ENCODE assay signal across 1 cellular context in the genomic region with DNA sequence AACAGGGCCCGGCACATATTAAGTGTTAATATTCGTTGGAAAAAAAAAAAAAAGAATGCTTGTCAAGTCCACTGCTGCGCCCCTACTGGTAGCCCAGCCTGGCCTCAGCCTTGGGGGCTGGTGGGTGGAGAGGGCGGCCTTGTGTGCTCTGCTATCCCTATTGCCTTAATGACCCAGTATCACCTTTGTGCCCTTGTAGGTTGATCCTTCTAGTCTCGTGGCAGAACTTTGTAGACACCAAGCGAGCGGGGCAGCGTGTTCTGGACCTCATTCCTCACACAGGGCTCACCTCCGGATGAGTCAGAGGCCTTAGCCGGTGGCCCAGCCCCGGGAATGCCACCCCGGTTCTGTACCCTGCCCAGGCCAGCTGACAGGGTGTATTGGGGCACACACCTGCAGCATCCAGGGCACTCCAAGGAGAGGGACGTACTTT.
A peak's percentile ranks its signal among the peaks of the same experiment; 100 is the strongest.
TF ChIP-seq lines count a peak whose summit lies in the region.

No MANE protein-coding gene starts in this region.

TF ChIP-seq in K562, 482 proteins besides CTCF, POLR2A, EP300 and RAD21 (continued from another document):
- TF ChIP-seq ZNF398 (CRISPR knock-in tag; IDR thresholded peaks at IDR 0.05) (no peak), FOXK1 (CRISPR knock-in tag; IDR thresholded peaks at IDR 0.05; ENCODE audit: borderline replicate concordance) (no peak), CBFA2T2 (conservative IDR thresholded peaks at IDR 0.05) (no peak), ELK1 (CRISPR knock-in tag; IDR thresholded peaks at IDR 0.05) (no peak), NCOA2 (IDR thresholded peaks at IDR 0.05; ENCODE audit: partially characterized antibody in 2 of 2) (no peak), COPS2 (conservative IDR thresholded peaks at IDR 0.05) (no peak), EP400 (IDR thresholded peaks at IDR 0.05) (peak; percentile 28; the same call in 1 of the 2 replicates), SNIP1 (IDR thresholded peaks at IDR 0.05; ENCODE audit: low read depth) (no peak), SP1 (CRISPR knock-in tag; IDR thresholded peaks at IDR 0.05) (peak; percentile 55; the same call in 1 of the 2 replicates), ZNF384 (IDR thresholded peaks at IDR 0.05; ENCODE audit: low read depth, low read length) (peak; percentile 97), SMARCE1 (IDR thresholded peaks at IDR 0.05) (no peak), NFRKB (IDR thresholded peaks at IDR 0.05; ENCODE audit: low read depth) (0 out of 2 replicates have a peak, but pooled peaks have one; percentile 38), MIER1 (IDR thresholded peaks at IDR 0.05; ENCODE audit: low read depth) (no peak), POLR2AphosphoS5 (IDR thresholded peaks at IDR 0.05; ENCODE audit: control insufficient read depth, insufficient read depth, low read depth, low read length) (0 out of 2 replicates have a peak, but pooled peaks have one; percentile 18), ZNF224 (CRISPR knock-in tag; IDR thresholded peaks at IDR 0.05) (no peak), ARID1B (IDR thresholded peaks at IDR 0.05) (no peak), LCOR (CRISPR knock-in tag; IDR thresholded peaks at IDR 0.05) (no peak), ZNF143 (CRISPR knock-in tag; IDR thresholded peaks at IDR 0.05) (no peak), ZFX (CRISPR knock-in tag; IDR thresholded peaks at IDR 0.05) (peak; percentile 73), ZNF133 (CRISPR knock-in tag; IDR thresholded peaks at IDR 0.05) (no peak), PHF21A (IDR thresholded peaks at IDR 0.05; ENCODE audit: borderline replicate concordance, low read depth) (no peak), TAL1 (IDR thresholded peaks at IDR 0.05) (no peak), ZNF778 (CRISPR knock-in tag; IDR thresholded peaks at IDR 0.05) (no peak), HMG20A (CRISPR knock-in tag; conservative IDR thresholded peaks at IDR 0.05) (no peak)
- TF ChIP-seq, protein P1, sequence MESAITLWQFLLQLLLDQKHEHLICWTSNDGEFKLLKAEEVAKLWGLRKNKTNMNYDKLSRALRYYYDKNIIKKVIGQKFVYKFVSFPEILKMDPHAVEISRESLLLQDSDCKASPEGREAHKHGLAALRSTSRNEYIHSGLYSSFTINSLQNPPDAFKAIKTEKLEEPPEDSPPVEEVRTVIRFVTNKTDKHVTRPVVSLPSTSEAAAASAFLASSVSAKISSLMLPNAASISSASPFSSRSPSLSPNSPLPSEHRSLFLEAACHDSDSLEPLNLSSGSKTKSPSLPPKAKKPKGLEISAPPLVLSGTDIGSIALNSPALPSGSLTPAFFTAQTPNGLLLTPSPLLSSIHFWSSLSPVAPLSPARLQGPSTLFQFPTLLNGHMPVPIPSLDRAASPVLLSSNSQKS (CRISPR knock-in tag; IDR thresholded peaks at IDR 0.05), result no peak
- TF ChIP-seq, protein P2, sequence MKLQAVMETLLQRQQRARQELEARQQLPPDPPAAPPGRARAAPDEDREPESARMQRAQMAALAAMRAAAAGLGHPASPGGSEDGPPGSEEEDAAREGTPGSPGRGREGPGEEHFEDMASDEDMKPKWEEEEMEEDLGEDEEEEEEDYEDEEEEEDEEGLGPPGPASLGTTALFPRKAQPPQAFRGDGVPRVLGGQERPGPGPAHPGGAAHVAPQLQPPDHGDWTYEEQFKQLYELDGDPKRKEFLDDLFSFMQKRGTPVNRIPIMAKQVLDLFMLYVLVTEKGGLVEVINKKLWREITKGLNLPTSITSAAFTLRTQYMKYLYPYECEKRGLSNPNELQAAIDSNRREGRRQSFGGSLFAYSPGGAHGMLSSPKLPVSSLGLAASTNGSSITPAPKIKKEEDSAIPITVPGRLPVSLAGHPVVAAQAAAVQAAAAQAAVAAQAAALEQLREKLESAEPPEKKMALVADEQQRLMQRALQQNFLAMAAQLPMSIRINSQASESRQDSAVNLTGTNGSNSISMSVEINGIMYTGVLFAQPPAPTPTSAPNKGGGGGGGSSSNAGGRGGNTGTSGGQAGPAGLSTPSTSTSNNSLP (IDR thresholded peaks at IDR 0.05; ENCODE audit: borderline replicate concordance, low read depth, low read length), result no peak
- TF ChIP-seq, protein P3, sequence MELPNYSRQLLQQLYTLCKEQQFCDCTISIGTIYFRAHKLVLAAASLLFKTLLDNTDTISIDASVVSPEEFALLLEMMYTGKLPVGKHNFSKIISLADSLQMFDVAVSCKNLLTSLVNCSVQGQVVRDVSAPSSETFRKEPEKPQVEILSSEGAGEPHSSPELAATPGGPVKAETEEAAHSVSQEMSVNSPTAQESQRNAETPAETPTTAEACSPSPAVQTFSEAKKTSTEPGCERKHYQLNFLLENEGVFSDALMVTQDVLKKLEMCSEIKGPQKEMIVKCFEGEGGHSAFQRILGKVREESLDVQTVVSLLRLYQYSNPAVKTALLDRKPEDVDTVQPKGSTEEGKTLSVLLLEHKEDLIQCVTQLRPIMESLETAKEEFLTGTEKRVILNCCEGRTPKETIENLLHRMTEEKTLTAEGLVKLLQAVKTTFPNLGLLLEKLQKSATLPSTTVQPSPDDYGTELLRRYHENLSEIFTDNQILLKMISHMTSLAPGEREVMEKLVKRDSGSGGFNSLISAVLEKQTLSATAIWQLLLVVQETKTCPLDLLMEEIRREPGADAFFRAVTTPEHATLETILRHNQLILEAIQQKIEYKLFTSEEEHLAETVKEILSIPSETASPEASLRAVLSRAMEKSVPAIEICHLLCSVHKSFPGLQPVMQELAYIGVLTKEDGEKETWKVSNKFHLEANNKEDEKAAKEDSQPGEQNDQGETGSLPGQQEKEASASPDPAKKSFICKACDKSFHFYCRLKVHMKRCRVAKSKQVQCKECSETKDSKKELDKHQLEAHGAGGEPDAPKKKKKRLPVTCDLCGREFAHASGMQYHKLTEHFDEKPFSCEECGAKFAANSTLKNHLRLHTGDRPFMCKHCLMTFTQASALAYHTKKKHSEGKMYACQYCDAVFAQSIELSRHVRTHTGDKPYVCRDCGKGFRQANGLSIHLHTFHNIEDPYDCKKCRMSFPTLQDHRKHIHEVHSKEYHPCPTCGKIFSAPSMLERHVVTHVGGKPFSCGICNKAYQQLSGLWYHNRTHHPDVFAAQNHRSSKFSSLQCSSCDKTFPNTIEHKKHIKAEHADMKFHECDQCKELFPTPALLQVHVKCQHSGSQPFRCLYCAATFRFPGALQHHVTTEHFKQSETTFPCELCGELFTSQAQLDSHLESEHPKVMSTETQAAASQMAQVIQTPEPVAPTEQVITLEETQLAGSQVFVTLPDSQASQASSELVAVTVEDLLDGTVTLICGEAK (IDR thresholded peaks at IDR 0.05), result no peak
- TF ChIP-seq, protein P3 (CRISPR knock-in tag; IDR thresholded peaks at IDR 0.05), result no peak
